ENCODE assay signal across 2 cellular contexts in the genomic region with DNA sequence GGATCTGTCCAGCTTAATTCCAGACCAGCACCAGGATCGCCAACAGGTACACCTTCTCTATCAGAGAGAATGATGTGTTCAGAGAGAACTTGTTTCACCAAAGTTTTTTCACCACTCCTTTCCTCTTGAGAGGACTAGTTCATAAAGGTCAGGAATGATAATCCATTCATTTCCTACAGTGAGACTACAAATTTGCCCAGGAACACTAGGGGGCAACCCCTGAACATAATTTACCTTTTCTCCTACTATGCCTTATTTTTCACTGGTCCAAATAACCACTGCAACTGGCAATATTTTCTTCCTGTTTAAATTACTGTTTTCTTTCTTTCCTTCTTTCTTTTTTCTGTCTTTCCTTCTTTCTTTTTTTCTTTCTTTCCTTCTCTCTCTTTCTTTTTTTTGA.
TF ChIP-seq lines count a peak whose summit lies in the region.

No MANE protein-coding gene starts in this region.

TF ChIP-seq in Ishikawa, 13 proteins besides CTCF, POLR2A, EP300 and RAD21 (continued from another document):
- TF ChIP-seq, protein P1, sequence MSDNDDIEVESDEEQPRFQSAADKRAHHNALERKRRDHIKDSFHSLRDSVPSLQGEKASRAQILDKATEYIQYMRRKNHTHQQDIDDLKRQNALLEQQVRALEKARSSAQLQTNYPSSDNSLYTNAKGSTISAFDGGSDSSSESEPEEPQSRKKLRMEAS (IDR thresholded peaks at IDR 0.05) = no peak
- TF ChIP-seq YY1 (IDR thresholded peaks at IDR 0.05; ENCODE audit: low read depth) = no peak
- no peak for TF ChIP-seq CEBPB (IDR thresholded peaks at IDR 0.05)
- no peak for TF ChIP-seq ZBTB7A (IDR thresholded peaks at IDR 0.05; ENCODE audit: low read depth)
- no peak for TF ChIP-seq TCF12 (IDR thresholded peaks at IDR 0.05; ENCODE audit: low read depth)
- TF ChIP-seq, protein P2, sequence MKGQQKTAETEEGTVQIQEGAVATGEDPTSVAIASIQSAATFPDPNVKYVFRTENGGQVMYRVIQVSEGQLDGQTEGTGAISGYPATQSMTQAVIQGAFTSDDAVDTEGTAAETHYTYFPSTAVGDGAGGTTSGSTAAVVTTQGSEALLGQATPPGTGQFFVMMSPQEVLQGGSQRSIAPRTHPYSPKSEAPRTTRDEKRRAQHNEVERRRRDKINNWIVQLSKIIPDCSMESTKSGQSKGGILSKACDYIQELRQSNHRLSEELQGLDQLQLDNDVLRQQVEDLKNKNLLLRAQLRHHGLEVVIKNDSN (IDR thresholded peaks at IDR 0.05) = no peak
- TF ChIP-seq TAF1 (IDR thresholded peaks at IDR 0.05; ENCODE audit: low read depth) = no peak
- no peak for TF ChIP-seq TEAD4 (IDR thresholded peaks at IDR 0.05)
- no peak for TF ChIP-seq CREB1 (IDR thresholded peaks at IDR 0.05; ENCODE audit: low read depth)
- TF ChIP-seq, protein P3, sequence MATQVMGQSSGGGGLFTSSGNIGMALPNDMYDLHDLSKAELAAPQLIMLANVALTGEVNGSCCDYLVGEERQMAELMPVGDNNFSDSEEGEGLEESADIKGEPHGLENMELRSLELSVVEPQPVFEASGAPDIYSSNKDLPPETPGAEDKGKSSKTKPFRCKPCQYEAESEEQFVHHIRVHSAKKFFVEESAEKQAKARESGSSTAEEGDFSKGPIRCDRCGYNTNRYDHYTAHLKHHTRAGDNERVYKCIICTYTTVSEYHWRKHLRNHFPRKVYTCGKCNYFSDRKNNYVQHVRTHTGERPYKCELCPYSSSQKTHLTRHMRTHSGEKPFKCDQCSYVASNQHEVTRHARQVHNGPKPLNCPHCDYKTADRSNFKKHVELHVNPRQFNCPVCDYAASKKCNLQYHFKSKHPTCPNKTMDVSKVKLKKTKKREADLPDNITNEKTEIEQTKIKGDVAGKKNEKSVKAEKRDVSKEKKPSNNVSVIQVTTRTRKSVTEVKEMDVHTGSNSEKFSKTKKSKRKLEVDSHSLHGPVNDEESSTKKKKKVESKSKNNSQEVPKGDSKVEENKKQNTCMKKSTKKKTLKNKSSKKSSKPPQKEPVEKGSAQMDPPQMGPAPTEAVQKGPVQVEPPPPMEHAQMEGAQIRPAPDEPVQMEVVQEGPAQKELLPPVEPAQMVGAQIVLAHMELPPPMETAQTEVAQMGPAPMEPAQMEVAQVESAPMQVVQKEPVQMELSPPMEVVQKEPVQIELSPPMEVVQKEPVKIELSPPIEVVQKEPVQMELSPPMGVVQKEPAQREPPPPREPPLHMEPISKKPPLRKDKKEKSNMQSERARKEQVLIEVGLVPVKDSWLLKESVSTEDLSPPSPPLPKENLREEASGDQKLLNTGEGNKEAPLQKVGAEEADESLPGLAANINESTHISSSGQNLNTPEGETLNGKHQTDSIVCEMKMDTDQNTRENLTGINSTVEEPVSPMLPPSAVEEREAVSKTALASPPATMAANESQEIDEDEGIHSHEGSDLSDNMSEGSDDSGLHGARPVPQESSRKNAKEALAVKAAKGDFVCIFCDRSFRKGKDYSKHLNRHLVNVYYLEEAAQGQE (IDR thresholded peaks at IDR 0.05; ENCODE audit: low read depth) = no peak

TF ChIP-seq in K562, 482 proteins besides CTCF, POLR2A, EP300 and RAD21:
- TF ChIP-seq, protein P4, sequence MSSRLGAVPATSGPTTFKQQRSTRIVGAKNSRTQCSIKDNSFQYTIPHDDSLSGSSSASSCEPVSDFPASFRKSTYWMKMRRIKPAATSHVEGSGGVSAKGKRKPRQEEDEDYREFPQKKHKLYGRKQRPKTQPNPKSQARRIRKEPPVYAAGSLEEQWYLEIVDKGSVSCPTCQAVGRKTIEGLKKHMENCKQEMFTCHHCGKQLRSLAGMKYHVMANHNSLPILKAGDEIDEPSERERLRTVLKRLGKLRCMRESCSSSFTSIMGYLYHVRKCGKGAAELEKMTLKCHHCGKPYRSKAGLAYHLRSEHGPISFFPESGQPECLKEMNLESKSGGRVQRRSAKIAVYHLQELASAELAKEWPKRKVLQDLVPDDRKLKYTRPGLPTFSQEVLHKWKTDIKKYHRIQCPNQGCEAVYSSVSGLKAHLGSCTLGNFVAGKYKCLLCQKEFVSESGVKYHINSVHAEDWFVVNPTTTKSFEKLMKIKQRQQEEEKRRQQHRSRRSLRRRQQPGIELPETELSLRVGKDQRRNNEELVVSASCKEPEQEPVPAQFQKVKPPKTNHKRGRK (tag; IDR thresholded peaks at IDR 0.05) = peak; percentile 74; the same call in 1 of the 2 replicates
- no peak for TF ChIP-seq ZNF77 (CRISPR knock-in tag; IDR thresholded peaks at IDR 0.05)
- TF ChIP-seq, protein P5, sequence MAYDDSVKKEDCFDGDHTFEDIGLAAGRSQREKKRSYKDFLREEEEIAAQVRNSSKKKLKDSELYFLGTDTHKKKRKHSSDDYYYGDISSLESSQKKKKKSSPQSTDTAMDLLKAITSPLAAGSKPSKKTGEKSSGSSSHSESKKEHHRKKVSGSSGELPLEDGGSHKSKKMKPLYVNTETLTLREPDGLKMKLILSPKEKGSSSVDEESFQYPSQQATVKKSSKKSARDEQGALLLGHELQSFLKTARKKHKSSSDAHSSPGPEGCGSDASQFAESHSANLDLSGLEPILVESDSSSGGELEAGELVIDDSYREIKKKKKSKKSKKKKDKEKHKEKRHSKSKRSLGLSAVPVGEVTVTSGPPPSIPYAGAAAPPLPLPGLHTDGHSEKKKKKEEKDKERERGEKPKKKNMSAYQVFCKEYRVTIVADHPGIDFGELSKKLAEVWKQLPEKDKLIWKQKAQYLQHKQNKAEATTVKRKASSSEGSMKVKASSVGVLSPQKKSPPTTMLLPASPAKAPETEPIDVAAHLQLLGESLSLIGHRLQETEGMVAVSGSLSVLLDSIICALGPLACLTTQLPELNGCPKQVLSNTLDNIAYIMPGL (CRISPR knock-in tag; IDR thresholded peaks at IDR 0.05) = no peak
- TF ChIP-seq, protein P6, sequence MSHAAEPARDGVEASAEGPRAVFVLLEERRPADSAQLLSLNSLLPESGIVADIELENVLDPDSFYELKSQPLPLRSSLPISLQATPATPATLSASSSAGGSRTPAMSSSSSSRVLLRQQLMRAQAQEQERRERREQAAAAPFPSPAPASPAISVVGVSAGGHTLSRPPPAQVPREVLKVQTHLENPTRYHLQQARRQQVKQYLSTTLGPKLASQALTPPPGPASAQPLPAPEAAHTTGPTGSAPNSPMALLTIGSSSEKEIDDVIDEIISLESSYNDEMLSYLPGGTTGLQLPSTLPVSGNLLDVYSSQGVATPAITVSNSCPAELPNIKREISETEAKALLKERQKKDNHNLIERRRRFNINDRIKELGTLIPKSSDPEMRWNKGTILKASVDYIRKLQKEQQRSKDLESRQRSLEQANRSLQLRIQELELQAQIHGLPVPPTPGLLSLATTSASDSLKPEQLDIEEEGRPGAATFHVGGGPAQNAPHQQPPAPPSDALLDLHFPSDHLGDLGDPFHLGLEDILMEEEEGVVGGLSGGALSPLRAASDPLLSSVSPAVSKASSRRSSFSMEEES (CRISPR knock-in tag; IDR thresholded peaks at IDR 0.05) = no peak
